9 cellular contexts compared by ENCODE assay signal in genomic region chr10:122044045-122044661, GRCh38. TPM values are rescaled to one million over a fixed set of nuclear protein-coding genes. Genes with fewer than 3 reads are reported as not detected.
A peak's percentile ranks its signal among the peaks of the same experiment; 100 is the strongest.
DNase-seq lines count a peak whose midpoint lies in the region; ATAC-seq and TF ChIP-seq lines count a peak whose summit lies in the region.
"Had no signal": no experiment of that assay in that cellular context is flagged by ENCODE, and none has a peak within 500 bp of the region (broad histone marks: within the 10 kb centered on the region; RNA-seq: fewer than 3 reads in every experiment).

No MANE protein-coding gene starts in this region.

- ATAC-seq in omental fat pad (ENCODE audit: low FRiP score) (peak; percentile 50), GM19035 (IDR thresholded peaks at IDR 0.05; ENCODE audit: unreplicated experiment) (no peak)

- intact Hi-C loops in activated T-helper 2 cell treated with anti-CD3 and anti-CD28 coated beads, Interferon-gamma antibody, Interleukin-2, Interleukin-4, amounts not matched to agents 10 μg/mL and 5 μg/mL and 100 μg/mL, durations not matched to agents 14 hours and 24 hours and 36 hours (cut with micrococcal nuclease) = no loop called here

- no peaks in the 10 kb centered on the region for H3K4me1 Mint-ChIP-seq in activated T-helper 2 cell treated with anti-CD3 and anti-CD28 coated beads, Interferon-gamma antibody, Interleukin-2, Interleukin-4, amounts not matched to agents 10 μg/mL and 5 μg/mL and 100 μg/mL, durations not matched to agents 14 hours and 24 hours and 36 hours (ENCODE audit: low read depth)

- H3K27me3 Mint-ChIP-seq in activated T-helper 2 cell treated with anti-CD3 and anti-CD28 coated beads, Interferon-gamma antibody, Interleukin-2, Interleukin-4, amounts not matched to agents 10 μg/mL and 5 μg/mL and 100 μg/mL, durations not matched to agents 14 hours and 24 hours and 36 hours (ENCODE audit: low read depth) = no peaks in the 10 kb centered on the region

- no peaks in the 10 kb centered on the region for H3K9me3 Mint-ChIP-seq in activated T-helper 2 cell treated with anti-CD3 and anti-CD28 coated beads, Interferon-gamma antibody, Interleukin-2, Interleukin-4, amounts not matched to agents 10 μg/mL and 5 μg/mL and 100 μg/mL, durations not matched to agents 14 hours and 24 hours and 36 hours

- H3K36me3 Mint-ChIP-seq in activated T-helper 2 cell treated with anti-CD3 and anti-CD28 coated beads, Interferon-gamma antibody, Interleukin-2, Interleukin-4, amounts not matched to agents 10 μg/mL and 5 μg/mL and 100 μg/mL, durations not matched to agents 14 hours and 24 hours and 36 hours (ENCODE audit: low read depth) = no peaks in the 10 kb centered on the region
- H3K36me3 Mint-ChIP-seq: activated naive CD8-positive, alpha-beta T cell had no signal

- no peak overlapping the region for H3K27ac Mint-ChIP-seq in activated T-helper 2 cell treated with anti-CD3 and anti-CD28 coated beads, Interferon-gamma antibody, Interleukin-2, Interleukin-4, amounts not matched to agents 10 μg/mL and 5 μg/mL and 100 μg/mL, durations not matched to agents 14 hours and 24 hours and 36 hours
- H3K27ac Mint-ChIP-seq: activated naive CD8-positive, alpha-beta T cell had no signal

- TF ChIP-seq CTCF in fibroblast of villous mesenchyme (IDR thresholded peaks at IDR 0.05; ENCODE audit: insufficient read depth, low read depth, low read length) (no peak), omental fat pad (IDR thresholded peaks at IDR 0.05) (no peak)

- H3K4me3 ChIP-seq in fibroblast of villous mesenchyme (ENCODE audit: low read depth, low read length) = no peak overlapping the region

- H3K4me3 Mint-ChIP-seq in activated T-helper 2 cell treated with anti-CD3 and anti-CD28 coated beads, Interferon-gamma antibody, Interleukin-2, Interleukin-4, amounts not matched to agents 10 μg/mL and 5 μg/mL and 100 μg/mL, durations not matched to agents 14 hours and 24 hours and 36 hours (ENCODE audit: low read depth) = no peak overlapping the region
- H3K4me3 Mint-ChIP-seq: activated naive CD8-positive, alpha-beta T cell had no signal

- peak; percentile 45 for DNase-seq in DMS153 (lab: John Stamatoyannopoulos, UW)
- DNase-seq in NCI-H524 (lab: John Stamatoyannopoulos, UW) = peak; percentile 20 to 59
- DNase-seq in fibroblast of villous mesenchyme (ENCODE audit: low read depth) = peak; percentile 35
- DNase-seq in omental fat pad (ENCODE audit: low spot score) = no peak
- DNase-seq in NCI-H187 (lab: John Stamatoyannopoulos, UW) = no peak
- no peak for DNase-seq in activated T-helper 2 cell treated with anti-CD3 and anti-CD28 coated beads, Interferon-gamma antibody, Interleukin-2, Interleukin-4, amounts not matched to agents 10 μg/mL and 5 μg/mL and 100 μg/mL, durations not matched to agents 14 hours and 24 hours and 36 hours (ENCODE audit: low spot score)
- no peak for DNase-seq in glomerular visceral epithelial cell (ENCODE audit: extremely low spot score)

RNA-seq across cellular contexts. Expression of gene TACC2, which starts 55.2 kb away (rescaled TPM):
- total RNA-seq in fibroblast of villous mesenchyme (5.6 and 9.3 TPM in 2 replicates), omental fat pad (10 to 100 TPM; 23.8 to 33.6 (median 29.4) TPM)
- not detected in 2 replicates for total RNA-seq in activated T-helper 2 cell treated with anti-CD3 and anti-CD28 coated beads, Interferon-gamma antibody, Interleukin-2, Interleukin-4, amounts not matched to agents 10 μg/mL and 5 μg/mL and 100 μg/mL, durations not matched to agents 14 hours and 24 hours and 36 hours

Comparison
In these comparisons a context has a peak if more than half of its experiments do, and no peak if none do; other contexts are left out.
1. DNase-seq: peak in DMS153 (single experiment), NCI-H524 (2 of 2) and fibroblast of villous mesenchyme (single experiment); none in omental fat pad (single experiment), NCI-H187 (0 of 2), activated T-helper 2 cell treated with anti-CD3 and anti-CD28 coated beads, Interferon-gamma antibody, Interleukin-2, Interleukin-4, amounts not matched to agents 10 μg/mL and 5 μg/mL and 100 μg/mL, durations not matched to agents 14 hours and 24 hours and 36 hours (single experiment) and glomerular visceral epithelial cell (single experiment).